In genomic region chrX:120751683-120752082, GRCh38 we compare ENCODE assay signal across 19 cellular contexts.
"Had no signal": no experiment of that assay in that cellular context is flagged by ENCODE, and none has a peak within 500 bp of the region (broad histone marks: within the 10 kb centered on the region; RNA-seq: fewer than 3 reads in every experiment).

No MANE protein-coding gene starts in this region.

- H3K4me3 Mint-ChIP-seq: activated naive CD4-positive, alpha-beta T cell treated with anti-CD3 and anti-CD28 coated beads, Interleukin-2, amount 50 U/mL, for 24 hours; activated T-cell treated with anti-CD3 and anti-CD28 coated beads, Interleukin-2, amount 50 U/mL, for 72 hours; nephron progenitor cell; stimulated activated naive B cell treated with anti-CD40 and anti-IgM and Interleukin-4, amounts not matched to agents 10 μg/mL and 1 μg/mL and 100 μg/mL, for 72 hours had no signal

- DNase-seq: activated CD4-positive, alpha-beta T cell treated with anti-CD3 and anti-CD28 coated beads, Interleukin-2, amount 50 U/mL, for 1 hour; activated CD8-positive, alpha-beta memory T cell treated with anti-CD3 and anti-CD28 coated beads, Interleukin-2, amount 50 U/mL, for 48 hours; activated gamma-delta T cell; activated T-cell treated with anti-CD3 and anti-CD28 coated beads, Interleukin-2, amount 50 U/mL, for 72 hours; cortex of kidney; erythroblast; gastrocnemius medialis; heart left ventricle; kidney; midbrain; nephron progenitor cell; nucleus accumbens; sigmoid colon; stimulated activated CD4-positive, alpha-beta T cell treated with anti-CD3 and anti-CD28 coated beads, Interleukin-4, amount 100 ng/mL, for 4 hours; stimulated activated naive B cell treated with anti-CD40 and anti-IgM and Interleukin-4, amounts not matched to agents 10 μg/mL and 1 μg/mL and 100 μg/mL, for 72 hours; upper lobe of right lung had no signal

- H3K27me3 Mint-ChIP-seq: activated naive CD4-positive, alpha-beta T cell treated with anti-CD3 and anti-CD28 coated beads, Interleukin-2, amount 50 U/mL, for 24 hours; stimulated activated naive B cell treated with anti-CD40 and anti-IgM and Interleukin-4, amounts not matched to agents 10 μg/mL and 1 μg/mL and 100 μg/mL, for 72 hours had no signal

- H3K4me1 ChIP-seq: ascending aorta, breast epithelium, gastrocnemius medialis, heart left ventricle, sigmoid colon, upper lobe of right lung had no signal

- H3K36me3 ChIP-seq: ascending aorta, breast epithelium, gastrocnemius medialis, heart left ventricle, sigmoid colon, upper lobe of right lung had no signal

- H3K9me3 ChIP-seq: ascending aorta, breast epithelium, gastrocnemius medialis, heart left ventricle, sigmoid colon, upper lobe of right lung had no signal

- H3K4me3 ChIP-seq: ascending aorta, breast epithelium, gastrocnemius medialis, heart left ventricle, sigmoid colon, upper lobe of right lung had no signal

- H3K9me3 Mint-ChIP-seq: activated naive CD4-positive, alpha-beta T cell treated with anti-CD3 and anti-CD28 coated beads, Interleukin-2, amount 50 U/mL, for 24 hours; activated T-cell treated with anti-CD3 and anti-CD28 coated beads, Interleukin-2, amount 50 U/mL, for 72 hours had no signal

- H3K36me3 Mint-ChIP-seq: activated naive CD4-positive, alpha-beta T cell treated with anti-CD3 and anti-CD28 coated beads, Interleukin-2, amount 50 U/mL, for 24 hours; stimulated activated naive B cell treated with anti-CD40 and anti-IgM and Interleukin-4, amounts not matched to agents 10 μg/mL and 1 μg/mL and 100 μg/mL, for 72 hours had no signal

- H3K27me3 ChIP-seq: ascending aorta, gastrocnemius medialis, heart left ventricle, sigmoid colon, upper lobe of right lung had no signal

- H3K27ac Mint-ChIP-seq: activated naive CD4-positive, alpha-beta T cell treated with anti-CD3 and anti-CD28 coated beads, Interleukin-2, amount 50 U/mL, for 24 hours; activated T-cell treated with anti-CD3 and anti-CD28 coated beads, Interleukin-2, amount 50 U/mL, for 72 hours; nephron progenitor cell had no signal

- H3K27ac ChIP-seq: ascending aorta, breast epithelium, gastrocnemius medialis, heart left ventricle, sigmoid colon, upper lobe of right lung had no signal
